ENCODE assay signal across 2 cellular contexts in the genomic region with DNA sequence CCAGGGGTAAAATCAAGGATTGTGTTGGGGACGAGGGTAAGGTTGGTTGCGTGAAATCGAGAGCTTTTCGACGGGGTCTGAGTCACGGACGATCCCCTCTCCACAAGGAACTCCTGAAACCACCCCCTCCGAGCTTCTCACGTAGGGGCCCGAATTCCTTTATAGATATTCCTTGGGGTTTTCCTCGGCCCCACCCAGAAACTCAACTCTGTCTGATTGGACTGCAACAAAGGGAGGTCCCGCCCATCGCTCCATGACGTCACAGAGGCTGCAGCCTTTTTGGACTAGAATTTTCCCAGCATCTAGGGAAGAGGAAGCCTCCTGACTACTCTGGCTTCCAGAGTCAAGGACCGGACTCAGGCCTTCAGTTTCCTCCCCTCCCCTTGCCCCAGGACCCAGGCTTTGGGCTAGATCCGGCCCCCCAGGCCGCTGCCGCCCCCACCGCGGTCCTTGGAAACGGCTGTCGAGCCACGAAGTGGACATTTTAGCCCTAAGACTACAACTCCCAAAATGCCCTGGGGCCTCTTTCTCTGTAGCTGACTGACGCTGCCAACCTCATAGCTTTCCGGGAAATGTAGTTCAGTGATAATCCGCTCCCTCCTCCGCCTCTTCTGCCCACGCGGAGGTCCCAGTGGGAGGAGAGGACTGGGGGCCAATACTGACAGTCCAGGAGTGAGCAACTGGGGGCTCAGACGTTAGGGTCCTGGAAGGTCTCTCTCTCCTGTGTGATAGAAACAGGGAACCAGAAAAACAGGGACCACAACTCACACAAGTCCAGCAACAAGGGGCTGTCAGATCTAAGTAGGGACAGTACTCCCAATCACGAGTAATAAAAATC.
TF ChIP-seq lines count a peak whose summit lies in the region.

A gene (minus strand): TSS at position 172 of the 838 bp plus-strand sequence. CDS start 1,050 bp downstream, outside the sequence.

TF ChIP-seq in SK-N-SH treated with all-trans-retinoic acid at 6 μM for 48 hours, 23 proteins besides CTCF, POLR2A, EP300 and RAD21 (continued from another document):
- TF ChIP-seq, protein P1, sequence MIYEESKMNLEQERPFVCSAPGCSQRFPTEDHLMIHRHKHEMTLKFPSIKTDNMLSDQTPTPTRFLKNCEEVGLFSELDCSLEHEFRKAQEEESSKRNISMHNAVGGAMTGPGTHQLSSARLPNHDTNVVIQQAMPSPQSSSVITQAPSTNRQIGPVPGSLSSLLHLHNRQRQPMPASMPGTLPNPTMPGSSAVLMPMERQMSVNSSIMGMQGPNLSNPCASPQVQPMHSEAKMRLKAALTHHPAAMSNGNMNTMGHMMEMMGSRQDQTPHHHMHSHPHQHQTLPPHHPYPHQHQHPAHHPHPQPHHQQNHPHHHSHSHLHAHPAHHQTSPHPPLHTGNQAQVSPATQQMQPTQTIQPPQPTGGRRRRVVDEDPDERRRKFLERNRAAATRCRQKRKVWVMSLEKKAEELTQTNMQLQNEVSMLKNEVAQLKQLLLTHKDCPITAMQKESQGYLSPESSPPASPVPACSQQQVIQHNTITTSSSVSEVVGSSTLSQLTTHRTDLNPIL (CRISPR knock-in tag; IDR thresholded peaks at IDR 0.05; ENCODE audit: low read depth) = no peak
- TF ChIP-seq ESRRG (CRISPR knock-in tag; IDR thresholded peaks at IDR 0.05) (no peak), RARB (CRISPR knock-in tag; IDR thresholded peaks at IDR 0.05) (no peak), ZNF565 (CRISPR knock-in tag; conservative IDR thresholded peaks at IDR 0.05; ENCODE audit: low read depth) (no peak)
TF ChIP-seq in SK-N-SH treated with all-trans-retinoic acid at 6 μM for 48 hours: peak in this region for 1.

TF ChIP-seq in K562, 482 proteins besides CTCF, POLR2A, EP300 and RAD21 (continued from another document and continues in another):
- no peak for TF ChIP-seq BCL6 (CRISPR knock-in tag; IDR thresholded peaks at IDR 0.05)
- peak; percentile 8 for TF ChIP-seq RBBP5 (IDR thresholded peaks at IDR 0.05; ENCODE audit: borderline replicate concordance, insufficient read depth, low read length, poor library complexity, severe bottlenecking)
- TF ChIP-seq MAFK (IDR thresholded peaks at IDR 0.05; ENCODE audit: low read length) = no peak
- TF ChIP-seq, protein P2, sequence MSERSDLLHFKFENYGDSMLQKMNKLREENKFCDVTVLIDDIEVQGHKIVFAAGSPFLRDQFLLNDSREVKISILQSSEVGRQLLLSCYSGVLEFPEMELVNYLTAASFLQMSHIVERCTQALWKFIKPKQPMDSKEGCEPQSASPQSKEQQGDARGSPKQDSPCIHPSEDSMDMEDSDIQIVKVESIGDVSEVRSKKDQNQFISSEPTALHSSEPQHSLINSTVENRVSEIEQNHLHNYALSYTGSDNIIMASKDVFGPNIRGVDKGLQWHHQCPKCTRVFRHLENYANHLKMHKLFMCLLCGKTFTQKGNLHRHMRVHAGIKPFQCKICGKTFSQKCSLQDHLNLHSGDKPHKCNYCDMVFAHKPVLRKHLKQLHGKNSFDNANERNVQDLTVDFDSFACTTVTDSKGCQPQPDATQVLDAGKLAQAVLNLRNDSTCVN (CRISPR knock-in tag; IDR thresholded peaks at IDR 0.05) = no peak
- TF ChIP-seq GABPB1 (CRISPR knock-in tag; IDR thresholded peaks at IDR 0.05) = no peak; the same call in 1 of the 2 replicates
- peak; percentile 85 for TF ChIP-seq SP1 (CRISPR knock-in tag; IDR thresholded peaks at IDR 0.05)
- TF ChIP-seq, protein P3, sequence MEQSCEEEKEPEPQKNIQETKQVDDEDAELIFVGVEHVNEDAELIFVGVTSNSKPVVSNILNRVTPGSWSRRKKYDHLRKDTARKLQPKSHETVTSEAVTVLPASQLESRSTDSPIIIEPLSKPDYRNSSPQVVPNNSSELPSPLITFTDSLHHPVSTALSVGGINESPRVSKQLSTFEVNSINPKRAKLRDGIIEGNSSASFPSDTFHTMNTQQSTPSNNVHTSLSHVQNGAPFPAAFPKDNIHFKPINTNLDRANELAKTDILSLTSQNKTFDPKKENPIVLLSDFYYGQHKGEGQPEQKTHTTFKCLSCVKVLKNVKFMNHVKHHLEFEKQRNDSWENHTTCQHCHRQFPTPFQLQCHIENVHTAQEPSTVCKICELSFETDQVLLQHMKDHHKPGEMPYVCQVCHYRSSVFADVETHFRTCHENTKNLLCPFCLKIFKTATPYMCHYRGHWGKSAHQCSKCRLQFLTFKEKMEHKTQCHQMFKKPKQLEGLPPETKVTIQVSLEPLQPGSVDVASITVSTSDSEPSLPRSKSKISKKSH (CRISPR knock-in tag; IDR thresholded peaks at IDR 0.05) = no peak
- TF ChIP-seq, protein P4, sequence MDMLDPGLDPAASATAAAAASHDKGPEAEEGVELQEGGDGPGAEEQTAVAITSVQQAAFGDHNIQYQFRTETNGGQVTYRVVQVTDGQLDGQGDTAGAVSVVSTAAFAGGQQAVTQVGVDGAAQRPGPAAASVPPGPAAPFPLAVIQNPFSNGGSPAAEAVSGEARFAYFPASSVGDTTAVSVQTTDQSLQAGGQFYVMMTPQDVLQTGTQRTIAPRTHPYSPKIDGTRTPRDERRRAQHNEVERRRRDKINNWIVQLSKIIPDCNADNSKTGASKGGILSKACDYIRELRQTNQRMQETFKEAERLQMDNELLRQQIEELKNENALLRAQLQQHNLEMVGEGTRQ (CRISPR knock-in tag; IDR thresholded peaks at IDR 0.05) = no peak
- TF ChIP-seq NFATC3 (IDR thresholded peaks at IDR 0.05) = no peak
- TF ChIP-seq BRF1 (IDR thresholded peaks at IDR 0.05; ENCODE audit: borderline replicate concordance, extremely low read depth, insufficient read length) = no peak
- TF ChIP-seq MAFF (IDR thresholded peaks at IDR 0.05; ENCODE audit: low read length) = no peak
- TF ChIP-seq TCF7 (IDR thresholded peaks at IDR 0.05; ENCODE audit: borderline replicate concordance) = no peak
- no peak for TF ChIP-seq HNRNPUL1 (IDR thresholded peaks at IDR 0.05; ENCODE audit: low read length)
- TF ChIP-seq EHMT2 (IDR thresholded peaks at IDR 0.05) = no peak
- no peak for TF ChIP-seq NEUROD1 (IDR thresholded peaks at IDR 0.05; ENCODE audit: borderline replicate concordance, low read depth, low read length, partially characterized antibody)
- TF ChIP-seq HDGF (IDR thresholded peaks at IDR 0.05) = no peak
- TF ChIP-seq SMARCA5 (IDR thresholded peaks at IDR 0.05) = no peak
- TF ChIP-seq PCBP2 (IDR thresholded peaks at IDR 0.05; ENCODE audit: low read depth, low read length, poor library complexity, severe bottlenecking) = no peak
- TF ChIP-seq, protein P5, sequence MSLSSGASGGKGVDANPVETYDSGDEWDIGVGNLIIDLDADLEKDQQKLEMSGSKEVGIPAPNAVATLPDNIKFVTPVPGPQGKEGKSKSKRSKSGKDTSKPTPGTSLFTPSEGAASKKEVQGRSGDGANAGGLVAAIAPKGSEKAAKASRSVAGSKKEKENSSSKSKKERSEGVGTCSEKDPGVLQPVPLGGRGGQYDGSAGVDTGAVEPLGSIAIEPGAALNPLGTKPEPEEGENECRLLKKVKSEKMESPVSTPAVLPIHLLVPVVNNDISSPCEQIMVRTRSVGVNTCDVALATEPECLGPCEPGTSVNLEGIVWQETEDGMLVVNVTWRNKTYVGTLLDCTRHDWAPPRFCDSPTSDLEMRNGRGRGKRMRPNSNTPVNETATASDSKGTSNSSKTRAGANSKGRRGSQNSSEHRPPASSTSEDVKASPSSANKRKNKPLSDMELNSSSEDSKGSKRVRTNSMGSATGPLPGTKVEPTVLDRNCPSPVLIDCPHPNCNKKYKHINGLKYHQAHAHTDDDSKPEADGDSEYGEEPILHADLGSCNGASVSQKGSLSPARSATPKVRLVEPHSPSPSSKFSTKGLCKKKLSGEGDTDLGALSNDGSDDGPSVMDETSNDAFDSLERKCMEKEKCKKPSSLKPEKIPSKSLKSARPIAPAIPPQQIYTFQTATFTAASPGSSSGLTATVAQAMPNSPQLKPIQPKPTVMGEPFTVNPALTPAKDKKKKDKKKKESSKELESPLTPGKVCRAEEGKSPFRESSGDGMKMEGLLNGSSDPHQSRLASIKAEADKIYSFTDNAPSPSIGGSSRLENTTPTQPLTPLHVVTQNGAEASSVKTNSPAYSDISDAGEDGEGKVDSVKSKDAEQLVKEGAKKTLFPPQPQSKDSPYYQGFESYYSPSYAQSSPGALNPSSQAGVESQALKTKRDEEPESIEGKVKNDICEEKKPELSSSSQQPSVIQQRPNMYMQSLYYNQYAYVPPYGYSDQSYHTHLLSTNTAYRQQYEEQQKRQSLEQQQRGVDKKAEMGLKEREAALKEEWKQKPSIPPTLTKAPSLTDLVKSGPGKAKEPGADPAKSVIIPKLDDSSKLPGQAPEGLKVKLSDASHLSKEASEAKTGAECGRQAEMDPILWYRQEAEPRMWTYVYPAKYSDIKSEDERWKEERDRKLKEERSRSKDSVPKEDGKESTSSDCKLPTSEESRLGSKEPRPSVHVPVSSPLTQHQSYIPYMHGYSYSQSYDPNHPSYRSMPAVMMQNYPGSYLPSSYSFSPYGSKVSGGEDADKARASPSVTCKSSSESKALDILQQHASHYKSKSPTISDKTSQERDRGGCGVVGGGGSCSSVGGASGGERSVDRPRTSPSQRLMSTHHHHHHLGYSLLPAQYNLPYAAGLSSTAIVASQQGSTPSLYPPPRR (CRISPR knock-in tag; IDR thresholded peaks at IDR 0.05; ENCODE audit: borderline replicate concordance) = no peak
- no peak for TF ChIP-seq FOS (IDR thresholded peaks at IDR 0.05; ENCODE audit: extremely low read depth, insufficient read length)
- TF ChIP-seq PTTG1 (tag; IDR thresholded peaks at IDR 0.05; ENCODE audit: low read depth) = no peak
- TF ChIP-seq PRPF4 (IDR thresholded peaks at IDR 0.05; ENCODE audit: insufficient read depth, low read depth, low read length, poor library complexity, severe bottlenecking) = no peak
- TF ChIP-seq NFRKB (IDR thresholded peaks at IDR 0.05; ENCODE audit: low read depth) = no peak
- TF ChIP-seq, protein P6, sequence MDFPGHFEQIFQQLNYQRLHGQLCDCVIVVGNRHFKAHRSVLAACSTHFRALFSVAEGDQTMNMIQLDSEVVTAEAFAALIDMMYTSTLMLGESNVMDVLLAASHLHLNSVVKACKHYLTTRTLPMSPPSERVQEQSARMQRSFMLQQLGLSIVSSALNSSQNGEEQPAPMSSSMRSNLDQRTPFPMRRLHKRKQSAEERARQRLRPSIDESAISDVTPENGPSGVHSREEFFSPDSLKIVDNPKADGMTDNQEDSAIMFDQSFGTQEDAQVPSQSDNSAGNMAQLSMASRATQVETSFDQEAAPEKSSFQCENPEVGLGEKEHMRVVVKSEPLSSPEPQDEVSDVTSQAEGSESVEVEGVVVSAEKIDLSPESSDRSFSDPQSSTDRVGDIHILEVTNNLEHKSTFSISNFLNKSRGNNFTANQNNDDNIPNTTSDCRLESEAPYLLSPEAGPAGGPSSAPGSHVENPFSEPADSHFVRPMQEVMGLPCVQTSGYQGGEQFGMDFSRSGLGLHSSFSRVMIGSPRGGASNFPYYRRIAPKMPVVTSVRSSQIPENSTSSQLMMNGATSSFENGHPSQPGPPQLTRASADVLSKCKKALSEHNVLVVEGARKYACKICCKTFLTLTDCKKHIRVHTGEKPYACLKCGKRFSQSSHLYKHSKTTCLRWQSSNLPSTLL (IDR thresholded peaks at IDR 0.05) = no peak
- TF ChIP-seq ZKSCAN8 (CRISPR knock-in tag; IDR thresholded peaks at IDR 0.05) = 0 out of 2 replicates have a peak, but pooled peaks have one; percentile 41
- no peak for TF ChIP-seq DNMT1 (IDR thresholded peaks at IDR 0.05)
- no peak for TF ChIP-seq ZNF165 (CRISPR knock-in tag; IDR thresholded peaks at IDR 0.05; ENCODE audit: borderline replicate concordance)
- no peak for TF ChIP-seq TRIM24 (IDR thresholded peaks at IDR 0.05)
- TF ChIP-seq ZNF586 (CRISPR knock-in tag; conservative IDR thresholded peaks at IDR 0.05) = no peak
- TF ChIP-seq SIX5 (IDR thresholded peaks at IDR 0.05; ENCODE audit: borderline replicate concordance in 1 of 2, insufficient read depth in 1 of 2, low read depth in 1 of 2, low read length in 2 of 2) = peak; percentile 93 to 96
- peak; percentile 38 for TF ChIP-seq POLR2B (IDR thresholded peaks at IDR 0.05; ENCODE audit: low read depth, partially characterized antibody)
- TF ChIP-seq XRCC5 (IDR thresholded peaks at IDR 0.05; ENCODE audit: low read depth, low read length) = peak; percentile 51; the same call in 1 of the 2 replicates
- no peak for TF ChIP-seq ILK (tag; IDR thresholded peaks at IDR 0.05; ENCODE audit: borderline replicate concordance, low read depth)
- peak in 1 of 2 experiments; percentile 39; a peak in 2 of 4 replicates for TF ChIP-seq MAZ (CRISPR knock-in tag; conservative IDR thresholded peaks at IDR 0.05 in 1 of 2, IDR thresholded peaks at IDR 0.05 in 1 of 2)
